Comparison of ENCODE assay signal across 17 cellular contexts in the genomic region with DNA sequence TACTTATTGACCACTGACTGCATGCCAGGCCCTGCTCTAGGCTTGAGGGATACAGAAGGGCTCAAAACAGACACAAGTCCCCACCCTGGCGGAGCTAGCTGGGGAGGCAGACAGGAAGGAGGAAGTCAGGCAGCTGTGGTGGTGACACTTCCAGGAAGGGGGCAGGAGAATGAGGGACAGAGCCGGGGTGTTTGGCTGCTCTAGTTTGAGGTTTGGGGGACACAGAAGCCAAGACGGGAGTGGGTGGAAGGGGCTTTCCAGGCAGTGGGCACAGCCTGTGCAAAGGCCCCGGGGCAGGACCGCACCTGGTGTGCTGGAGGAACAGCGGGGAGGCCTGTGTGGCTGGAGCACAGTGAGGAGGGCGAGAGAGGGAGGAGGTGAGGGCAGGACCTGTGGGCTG. TPM values are rescaled to one million over a fixed set of nuclear protein-coding genes. Genes with fewer than 3 reads are reported as not detected.
DNase-seq lines count a peak whose midpoint lies in the region; ATAC-seq lines count a peak whose summit lies in the region.
"Had no signal": no experiment of that assay in that cellular context is flagged by ENCODE, and none has a peak within 500 bp of the region (broad histone marks: within the 10 kb centered on the region; RNA-seq: fewer than 3 reads in every experiment).

No MANE protein-coding gene starts in this region.

- peak overlapping the region; percentile 16 for H3K4me3 Mint-ChIP-seq in activated T-cell treated with anti-CD3 and anti-CD28 coated beads, Interleukin-2, amount 50 U/mL, for 4 hours
- H3K4me3 Mint-ChIP-seq in activated naive CD8-positive, alpha-beta T cell: peak overlapping the region; percentile 38
- H3K4me3 Mint-ChIP-seq: mesothelial cell of epicardium had no signal

- no peak for ATAC-seq in activated T-cell treated with anti-CD3 and anti-CD28 coated beads, Interleukin-2, amount 50 U/mL, for 4 hours
- no peak for ATAC-seq in stimulated activated naive CD8-positive, alpha-beta T cell treated with anti-CD3 and anti-CD28 coated beads, Interleukin-15, Interleukin-2, amounts not matched to agents 100 U/mL and 50 U/mL, for 24 hours
- ATAC-seq in HG03025 (IDR thresholded peaks at IDR 0.05; ENCODE audit: low FRiP score, unreplicated experiment): no peak
- ATAC-seq: pancreas had no signal

- peaks cover 12% of the 10 kb centered on the region for H3K36me3 Mint-ChIP-seq in activated T-cell treated with anti-CD3 and anti-CD28 coated beads, Interleukin-2, amount 50 U/mL, for 4 hours (ENCODE audit: insufficient read depth)
- peaks cover 3% of the 10 kb centered on the region for H3K36me3 Mint-ChIP-seq in activated naive CD8-positive, alpha-beta T cell

- DNase-seq in activated T-cell treated with anti-CD3 and anti-CD28 coated beads, Interleukin-2, amount 50 U/mL, for 4 hours: no peak
- no peak for DNase-seq in activated T-cell treated with anti-CD3 and anti-CD28 coated beads, Interleukin-2, amount 50 U/mL, for 1 hour
- peak; percentile 44 for DNase-seq in stimulated activated naive CD8-positive, alpha-beta T cell treated with anti-CD3 and anti-CD28 coated beads, Interleukin-15, Interleukin-2, amounts not matched to agents 100 U/mL and 50 U/mL, for 24 hours
- no peak for DNase-seq in COR-L47 (lab: John Stamatoyannopoulos, UW)
- DNase-seq: aorta; colonic mucosa; NCI-H187; NCI-H446 treated with DMSO at 0.1 percent for 48 hours; OCI-M1; stimulated activated naive CD4-positive, alpha-beta T cell treated with Interleukin-2 at 50 U/mL for 16 hours had no signal

- H3K4me1 Mint-ChIP-seq in activated T-cell treated with anti-CD3 and anti-CD28 coated beads, Interleukin-2, amount 50 U/mL, for 4 hours (ENCODE audit: low read depth): peaks cover 20% of the 10 kb centered on the region
- peaks cover 18% of the 10 kb centered on the region for H3K4me1 Mint-ChIP-seq in activated naive CD8-positive, alpha-beta T cell (ENCODE audit: low read depth)

- peak overlapping the region; percentile 58 for H3K27ac Mint-ChIP-seq in activated naive CD8-positive, alpha-beta T cell
- H3K27ac Mint-ChIP-seq: mesothelial cell of epicardium had no signal

- no peaks in the 10 kb centered on the region for H3K27me3 Mint-ChIP-seq in activated T-cell treated with anti-CD3 and anti-CD28 coated beads, Interleukin-2, amount 50 U/mL, for 4 hours (ENCODE audit: low read depth)
- no peaks in the 10 kb centered on the region for H3K27me3 Mint-ChIP-seq in activated naive CD8-positive, alpha-beta T cell

- no peaks in the 10 kb centered on the region for H3K9me3 Mint-ChIP-seq in activated T-cell treated with anti-CD3 and anti-CD28 coated beads, Interleukin-2, amount 50 U/mL, for 4 hours
- H3K9me3 Mint-ChIP-seq in activated naive CD8-positive, alpha-beta T cell (ENCODE audit: low read depth): no peaks in the 10 kb centered on the region
- H3K9me3 Mint-ChIP-seq: mesothelial cell of epicardium had no signal

RNA-seq across cellular contexts. Expression of a gene that starts 4.0 kb away (rescaled TPM):
- total RNA-seq in activated T-cell treated with anti-CD3 and anti-CD28 coated beads, Interleukin-2, amount 50 U/mL, for 4 hours: 100 to 1,000 TPM in 2 of 3 donors, 10 to 100 TPM in 1; 95.8 to 132 (median 125) TPM

RNA-seq across cellular contexts. Expression of a gene that starts 5.0 kb away (rescaled TPM):
- 10 to 100 TPM; 44.6 to 48.5 (median 45.4) TPM for total RNA-seq in activated T-cell treated with anti-CD3 and anti-CD28 coated beads, Interleukin-2, amount 50 U/mL, for 4 hours

RNA-seq across cellular contexts. Expression of a gene that starts 5.5 kb away (rescaled TPM):
- total RNA-seq in activated T-cell treated with anti-CD3 and anti-CD28 coated beads, Interleukin-2, amount 50 U/mL, for 4 hours: not detected
- total RNA-seq: aorta, colonic mucosa, epithelial cell of proximal tubule, mesothelial cell of epicardium, pancreas, SK-MEL-5, skeletal muscle tissue had no signal

RNA-seq across cellular contexts. Expression of a gene that starts 19.7 kb away (rescaled TPM):
- total RNA-seq in activated T-cell treated with anti-CD3 and anti-CD28 coated beads, Interleukin-2, amount 50 U/mL, for 4 hours: 10 to 100 TPM; 43.1 to 87.6 (median 82.9) TPM

RNA-seq across cellular contexts. Expression of a gene that starts 58.3 kb away (rescaled TPM):
- total RNA-seq in activated T-cell treated with anti-CD3 and anti-CD28 coated beads, Interleukin-2, amount 50 U/mL, for 4 hours: 1 to 10 TPM in 1 of 3 donors, under 1 TPM in 2; 0.61 to 1.1 (median 0.66) TPM
- total RNA-seq: skeletal muscle tissue had no signal
